In genomic region chr2:143937563-143938346, GRCh38 we compare ENCODE assay signal across 8 cellular contexts.
A peak's percentile ranks its signal among the peaks of the same experiment; 100 is the strongest.
DNase-seq lines count a peak whose midpoint lies in the region; ATAC-seq and TF ChIP-seq lines count a peak whose summit lies in the region.

No MANE protein-coding gene starts in this region.

- H3K27me3 Mint-ChIP-seq in activated CD8-positive, alpha-beta T cell treated with anti-CD3 and anti-CD28 coated beads, Interleukin-2, amount 10 ng/mL, durations not matched to agents 7 days and 5 days (ENCODE audit: low read depth), result peaks cover 54% of the 10 kb centered on the region

- intact Hi-C loops in spleen (cut with DNase I; ENCODE audit: low total_unique reads), result no loop called here

- WGBS in hepatocyte (ENCODE audit: low lambda C conversion rate, missing lambda C conversion rate), result 15% methylated on average over 20 of the region's 20 CpGs
- 12 to 17% (median 13%) methylated on average over 20 of the region's 20 CpGs for WGBS in spleen, 5 donors

- H3K9me3 ChIP-seq in hepatocyte (ENCODE audit: low read depth) (no peaks in the 10 kb centered on the region), spleen (no peaks in the 10 kb centered on the region)

- H3K27me3 ChIP-seq in hepatocyte (peaks cover 18% of the 10 kb centered on the region), spleen (replicated peaks in 1 of 7) (peaks cover 0 to 29% (median 11%) of the 10 kb centered on the region in 7 donors)

- H3K79me2 ChIP-seq in hepatocyte, result no peaks in the 10 kb centered on the region

- H3K4me1 ChIP-seq in hepatocyte (ENCODE audit: insufficient read depth) (peaks cover 23% of the 10 kb centered on the region), spleen (peaks cover 0 to 39% (median 23%) of the 10 kb centered on the region in 6 donors)

- peak overlapping the region; percentile 70 for H2AFZ ChIP-seq in hepatocyte

- H3K27ac Mint-ChIP-seq in activated CD8-positive, alpha-beta T cell treated with anti-CD3 and anti-CD28 coated beads, Interleukin-2, amount 10 ng/mL, durations not matched to agents 7 days and 5 days, result no peak overlapping the region

- H3K4me3 ChIP-seq in hepatocyte (peak overlapping the region; percentile 43), spleen (peak overlapping the region; percentile 33 to 69 (median 44))

- TF ChIP-seq CTCF in hepatocyte (IDR thresholded peaks at IDR 0.05; ENCODE audit: poor library complexity) (no peak), spleen (IDR thresholded peaks at IDR 0.05 in 8 of 11, conservative IDR thresholded peaks at IDR 0.05 in 3 of 11) (no peak)

- H3K4me2 ChIP-seq in hepatocyte, result peak overlapping the region; percentile 91

- H3K9me2 ChIP-seq in hepatocyte (replicated peaks; ENCODE audit: insufficient read depth), result no peaks in the 10 kb centered on the region

- peak overlapping the region; percentile 24 for H3K27ac ChIP-seq in hepatocyte
- peak overlapping the region; percentile 10 to 87 (median 82) for H3K27ac ChIP-seq in spleen

- CTCF ChIA-PET in activated CD8-positive, alpha-beta T cell treated with anti-CD3 and anti-CD28 coated beads, Interleukin-2, amount 10 ng/mL, durations not matched to agents 7 days and 5 days (lab: Charles Lee), result no interaction called here

- ATAC-seq in HG03066 (IDR thresholded peaks at IDR 0.05; ENCODE audit: low read depth, unreplicated experiment) (peak; percentile 37), HG02870 (IDR thresholded peaks at IDR 0.05; ENCODE audit: unreplicated experiment) (no peak)
- ATAC-seq in activated CD8-positive, alpha-beta T cell treated with anti-CD3 and anti-CD28 coated beads, Interleukin-2, amount 10 ng/mL, durations not matched to agents 7 days and 5 days, result peak; percentile 25

- peaks cover 9% of the 10 kb centered on the region for H3K4me1 Mint-ChIP-seq in activated CD8-positive, alpha-beta T cell treated with anti-CD3 and anti-CD28 coated beads, Interleukin-2, amount 10 ng/mL, durations not matched to agents 7 days and 5 days (ENCODE audit: low read depth)

- no peaks in the 10 kb centered on the region for H3K36me3 ChIP-seq in hepatocyte (replicated peaks; ENCODE audit: insufficient read depth, low read depth)
- peaks cover 0 to 10% (median 0%) of the 10 kb centered on the region in 6 donors for H3K36me3 ChIP-seq in spleen

- H3K9me3 Mint-ChIP-seq in activated CD8-positive, alpha-beta T cell treated with anti-CD3 and anti-CD28 coated beads, Interleukin-2, amount 10 ng/mL, durations not matched to agents 7 days and 5 days (ENCODE audit: insufficient read depth), result no peaks in the 10 kb centered on the region

- POLR2A ChIA-PET in activated CD8-positive, alpha-beta T cell treated with anti-CD3 and anti-CD28 coated beads, Interleukin-2, amount 10 ng/mL, durations not matched to agents 7 days and 5 days (lab: Charles Lee), result interaction anchor here (0.6 kb wide), 1 partner anchor 578 kb away, joined by 3 read pairs; no protein-coding TSS in a partner anchor

- DNase-seq in NCI-H2227 treated with DMSO at 0.1 percent for 48 hours (lab: John Stamatoyannopoulos, UW), result peak; percentile 61
- no peak for DNase-seq in NCI-H2227 (lab: John Stamatoyannopoulos, UW; ENCODE audit: unreplicated experiment)
- DNase-seq in activated CD8-positive, alpha-beta T cell treated with anti-CD3 and anti-CD28 coated beads, Interleukin-2, amount 10 ng/mL, durations not matched to agents 7 days and 5 days, result no peak
- DNase-seq in hepatocyte (ENCODE audit: low spot score), result peak; percentile 18
- DNase-seq in spleen, result no peak
- DNase-seq in DMS53 (lab: John Stamatoyannopoulos, UW), result no peak

- TF ChIP-seq POLR2A in spleen (IDR thresholded peaks at IDR 0.05), result no peak

- no peaks in the 10 kb centered on the region for H3K36me3 Mint-ChIP-seq in activated CD8-positive, alpha-beta T cell treated with anti-CD3 and anti-CD28 coated beads, Interleukin-2, amount 10 ng/mL, durations not matched to agents 7 days and 5 days (ENCODE audit: low read depth)

- no peaks in the 10 kb centered on the region for H4K20me1 ChIP-seq in hepatocyte (ENCODE audit: insufficient read depth, poor library complexity, severe bottlenecking)

- H3K4me3 Mint-ChIP-seq in activated CD8-positive, alpha-beta T cell treated with anti-CD3 and anti-CD28 coated beads, Interleukin-2, amount 10 ng/mL, durations not matched to agents 7 days and 5 days, result peak overlapping the region; percentile 30

Comparison
In these comparisons a context has a peak if more than half of its experiments do, and no peak if none do; other contexts are left out.
1. DNase-seq: peak in NCI-H2227 treated with DMSO at 0.1 percent for 48 hours (single experiment) and hepatocyte (single experiment); none in NCI-H2227 (single experiment), activated CD8-positive, alpha-beta T cell treated with anti-CD3 and anti-CD28 coated beads, Interleukin-2, amount 10 ng/mL, durations not matched to agents 7 days and 5 days (single experiment), spleen (single experiment) and DMS53 (single experiment).